ENCODE assay signal across 8 cellular contexts in genomic region chr12:46370792-46371717, GRCh38. TPM values are rescaled to one million over a fixed set of nuclear protein-coding genes. Genes with fewer than 3 reads are reported as not detected.
DNase-seq lines count a peak whose midpoint lies in the region; ATAC-seq, FAIRE-seq and TF ChIP-seq lines count a peak whose summit lies in the region.

No MANE protein-coding gene starts in this region.

- H3K4me2 ChIP-seq in endothelial cell of umbilical vein (ENCODE audit: insufficient read depth, low read length): peak overlapping the region; percentile 98

- no peak for TF ChIP-seq CTCF in endothelial cell of umbilical vein (IDR thresholded peaks at IDR 0.05; ENCODE audit: extremely low read depth in 1 of 2, insufficient read depth in 1 of 2, low read depth in 1 of 2, low read length in 2 of 2)

- no peak overlapping the region for H2AFZ ChIP-seq in endothelial cell of umbilical vein (ENCODE audit: low read depth, low read length)

- BruUV-seq in endothelial cell of umbilical vein (replicated peaks; lab: Mats Ljungman, UMichigan): no TSS peak

- H3K36me3 ChIP-seq in NT2/D1 (ENCODE audit: insufficient read depth, insufficient read length, low read length) (peaks cover 52% of the 10 kb centered on the region), endothelial cell of umbilical vein (ENCODE audit: control insufficient read depth in 2 of 2, extremely low read depth in 1 of 2, insufficient read depth in 2 of 2, low read length in 2 of 2) (peaks cover 32 to 50% of the 10 kb centered on the region in 2 experiments)

- H3K27me3 ChIP-seq in NT2/D1 (ENCODE audit: insufficient read depth, insufficient read length) (peaks cover 5% of the 10 kb centered on the region), endothelial cell of umbilical vein (ENCODE audit: control insufficient read depth in 2 of 2, insufficient read depth in 2 of 2, low read length in 2 of 2) (no peaks in the 10 kb centered on the region), mononuclear cell (ENCODE audit: insufficient read depth, low read length) (no peaks in the 10 kb centered on the region)

- peak; percentile 91 for TF ChIP-seq POLR2A in endothelial cell of umbilical vein (IDR thresholded peaks at IDR 0.05; ENCODE audit: low read depth, low read length)

- peak overlapping the region; percentile 96 for H3K9ac ChIP-seq in NT2/D1 (ENCODE audit: insufficient read length, low read depth)
- H3K9ac ChIP-seq in endothelial cell of umbilical vein (replicated peaks; ENCODE audit: extremely low read depth, insufficient read depth, low read length): peak overlapping the region; percentile 97

- in situ Hi-C loops in Caki2 (cut with HindIII; ENCODE audit: low pct_unique_long_range_greater_than_20kb, low sequenced_read_pairs): no loop called here

- peak; percentile 55 for ATAC-seq in GM21360 (IDR thresholded peaks at IDR 0.05; ENCODE audit: unreplicated experiment)

- H3K9me1 ChIP-seq in endothelial cell of umbilical vein (replicated peaks; ENCODE audit: control insufficient read depth, extremely low read depth, insufficient read depth, low read length): no peaks in the 10 kb centered on the region

- H3K4me3 ChIP-seq in NT2/D1 (ENCODE audit: insufficient read length, low read depth) (peak overlapping the region; percentile 87), endothelial cell of umbilical vein (replicated peaks in 1 of 3; ENCODE audit: insufficient read depth in 1 of 3, low read depth in 1 of 3, low read length in 3 of 3) (peak overlapping the region; percentile 90 to 98 (median 91)), mononuclear cell (ENCODE audit: low read length) (peak overlapping the region; percentile 98)

- peak; percentile 58 for FAIRE-seq in endothelial cell of umbilical vein (lab: Jason Lieb, UNC)

- intact Hi-C loops in endothelial cell of umbilical vein (cut with micrococcal nuclease): loop anchor here (1.0 to 5.0 kb wide), 5 partner anchors 104 to 1446 kb away; partner anchors contain the start of genes HDAC7, SCAF11 and SLC38A1

- H3K4me1 ChIP-seq in NT2/D1 (ENCODE audit: insufficient read depth, insufficient read length) (no peaks in the 10 kb centered on the region), endothelial cell of umbilical vein (ENCODE audit: control insufficient read depth, extremely low read depth, insufficient read depth, low read length) (peaks cover 45% of the 10 kb centered on the region), mononuclear cell (ENCODE audit: insufficient read depth, low read length) (peaks cover 49% of the 10 kb centered on the region)

- peaks cover 26% of the 10 kb centered on the region for H4K20me1 ChIP-seq in endothelial cell of umbilical vein (replicated peaks; ENCODE audit: control insufficient read depth, extremely low read depth, insufficient read depth, low read length)

- DNase-seq in Caki2 (ENCODE audit: low read depth) (peak; percentile 91), HT-29 (ENCODE audit: low spot score) (peak; percentile 88), NT2/D1 (ENCODE audit: low read depth, low spot score) (no peak), endothelial cell of umbilical vein (ENCODE audit: low read depth, low spot score) (peak; percentile 88)
- DNase-seq in activated CD8-positive, alpha-beta memory T cell treated with anti-CD3 and anti-CD28 coated beads, Interleukin-2, amount 50 U/mL, for 48 hours: peak; percentile 98
- peak; percentile 86 to 90 for DNase-seq in stimulated activated CD8-positive, alpha-beta memory T cell treated with anti-CD3 and anti-CD28 coated beads, Interleukin-4, amount 100 ng/mL, for 1 hour (ENCODE audit: low read depth in 2 of 2, low spot score in 1 of 2)

- POLR2A ChIA-PET in endothelial cell of umbilical vein (lab: Charles Lee): interaction anchor here (0.6 to 3.2 kb wide), 6 partner anchors 8 to 290 kb away, joined by 3 to 20 read pairs (median 6); no protein-coding TSS in a partner anchor

- CTCF ChIA-PET in endothelial cell of umbilical vein (lab: Charles Lee): interaction anchor here (2.8 kb wide), 1 partner anchor 290 kb away, joined by 15 read pairs; no protein-coding TSS in a partner anchor

- H3K27ac ChIP-seq in endothelial cell of umbilical vein (ENCODE audit: insufficient read depth, low read depth, low read length): peak overlapping the region; percentile 83

- dilution Hi-C loops in endothelial cell of umbilical vein (cut with MboI; ENCODE audit: extremely low pct_ligation_motif_present, low sequenced_read_pairs): no loop called here

- H3K9me3 ChIP-seq in NT2/D1 (ENCODE audit: insufficient read depth, low read length) (no peaks in the 10 kb centered on the region), endothelial cell of umbilical vein (replicated peaks; ENCODE audit: control insufficient read depth, insufficient read depth, low read length) (no peaks in the 10 kb centered on the region), mononuclear cell (ENCODE audit: low read depth, low read length) (no peaks in the 10 kb centered on the region)

- H3K79me2 ChIP-seq in endothelial cell of umbilical vein (ENCODE audit: control insufficient read depth, insufficient read depth, low read length): peaks cover 68% of the 10 kb centered on the region

TF ChIP-seq in endothelial cell of umbilical vein, 7 proteins besides CTCF, POLR2A, EP300 and RAD21:
- TF ChIP-seq POLR2AphosphoS5 (IDR thresholded peaks at IDR 0.05; ENCODE audit: insufficient read depth, low read depth, low read length): peak; percentile 97
- TF ChIP-seq FOS (IDR thresholded peaks at IDR 0.05; ENCODE audit: borderline replicate concordance, insufficient read depth, low read length): peak; percentile 69
- no peak for TF ChIP-seq GATA2 (IDR thresholded peaks at IDR 0.05; ENCODE audit: insufficient read depth, insufficient read length, low read depth, low read length)
- peak; percentile 78 for TF ChIP-seq MAX (IDR thresholded peaks at IDR 0.05; ENCODE audit: insufficient read depth, insufficient read length)
- no peak for TF ChIP-seq MYC (IDR thresholded peaks at IDR 0.05; ENCODE audit: low read depth, low read length)
- TF ChIP-seq JUN (IDR thresholded peaks at IDR 0.05; ENCODE audit: borderline replicate concordance, insufficient read depth, insufficient read length, low read depth): no peak
- no peak for TF ChIP-seq EZH2 (IDR thresholded peaks at IDR 0.05; ENCODE audit: borderline replicate concordance, low read depth, low read length, severe bottlenecking)

RNA-seq across cellular contexts. Expression of gene SLC38A2, which starts 1.5 kb away (rescaled TPM):
- total RNA-seq in Caki2 (2014; rRNA removed; shearing (Covaris generic); ENCODE audit: low replicate concordance): 77.2 and 80.3 TPM in 2 replicates
- 67.9 and 74.4 TPM in 2 replicates for total RNA-seq in HT-29 (2014; rRNA removed; shearing (Covaris generic))
- total RNA-seq in endothelial cell of umbilical vein: 427 and 459 TPM in 2 replicates
- polyA plus RNA-seq in endothelial cell of umbilical vein: 263 and 267 TPM in 2 replicates
- polyA plus RNA-seq in endothelial cell of umbilical vein (2011; cell fraction: cytosol; rRNA removed): 96.2 and 111 TPM in 2 replicates
- 800 and 825 TPM in 2 replicates for polyA plus RNA-seq in endothelial cell of umbilical vein (2011; cell fraction: nucleus; rRNA removed)
- 442 and 473 TPM in 2 replicates for polyA plus RNA-seq in endothelial cell of umbilical vein (2012)
- polyA minus RNA-seq in endothelial cell of umbilical vein: 496 and 527 TPM in 2 replicates
- polyA minus RNA-seq in endothelial cell of umbilical vein (2011; cell fraction: cytosol; rRNA and poly(A)+ RNA removed): 275 TPM
- 1,147 and 1,325 TPM in 2 replicates for polyA minus RNA-seq in endothelial cell of umbilical vein (2011; cell fraction: nucleus; rRNA and poly(A)+ RNA removed)
- total RNA-seq in mononuclear cell: 277 TPM
